Comparison of ENCODE assay signal across 24 cellular contexts in the genomic region with DNA sequence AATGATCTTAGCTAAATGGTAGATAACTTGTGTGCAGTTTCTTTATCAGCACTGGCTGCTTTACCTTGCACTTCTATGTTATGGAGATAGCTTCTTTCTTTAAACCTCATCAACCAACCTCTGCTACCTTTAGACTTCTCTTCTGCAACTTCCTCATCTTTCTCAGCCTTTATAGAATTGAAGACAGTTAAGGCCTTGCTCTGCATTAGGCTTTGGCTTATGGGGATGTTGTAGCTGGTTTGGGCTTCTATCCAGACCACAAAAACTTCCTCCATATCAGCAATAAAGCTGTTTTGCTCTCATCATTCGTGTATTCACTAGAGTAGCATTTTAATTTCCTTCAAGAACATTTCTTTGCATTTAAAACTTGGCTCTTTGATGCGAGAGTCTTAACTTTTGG.
DNase-seq lines count a peak whose midpoint lies in the region; ATAC-seq, FAIRE-seq and TF ChIP-seq lines count a peak whose summit lies in the region.
"Had no signal": no experiment of that assay in that cellular context is flagged by ENCODE, and none has a peak within 500 bp of the region (broad histone marks: within the 10 kb centered on the region; RNA-seq: fewer than 3 reads in every experiment).

No MANE protein-coding gene starts in this region.

- WGBS in pancreas, 2 donors, result 75 to 93% methylated on average over 2 of the region's 2 CpGs

- peak overlapping the region; percentile 41 for H3K27ac Mint-ChIP-seq in activated CD4-positive, alpha-beta memory T cell treated with anti-CD3 and anti-CD28 coated beads, Interleukin-2, amount 10 ng/mL, durations not matched to agents 7 days and 5 days
- no peak overlapping the region for H3K27ac Mint-ChIP-seq in activated CD4-positive, alpha-beta memory T cell treated with anti-CD3 and anti-CD28 coated beads for 36 hours
- H3K27ac Mint-ChIP-seq: neural progenitor cell had no signal

- no peak overlapping the region for H3K4me3 Mint-ChIP-seq in activated CD4-positive, alpha-beta memory T cell treated with anti-CD3 and anti-CD28 coated beads, Interleukin-2, amount 10 ng/mL, durations not matched to agents 7 days and 5 days
- no peak overlapping the region for H3K4me3 Mint-ChIP-seq in activated CD4-positive, alpha-beta memory T cell treated with anti-CD3 and anti-CD28 coated beads for 36 hours
- H3K4me3 Mint-ChIP-seq: neural progenitor cell had no signal

- no peak for TF ChIP-seq POLR2A in NB4 (IDR thresholded peaks at IDR 0.05; ENCODE audit: extremely low read depth, insufficient read length)

- H3K27ac ChIP-seq in pancreas, result no peak overlapping the region
- H3K27ac ChIP-seq: BLaER1, esophagus muscularis mucosa, heart left ventricle, neural progenitor cell had no signal

- in situ Hi-C loops in astrocyte of the cerebellum (cut with HindIII; ENCODE audit: low sequenced_read_pairs), result no loop called here

- FAIRE-seq in pancreas (lab: Jason Lieb, UNC), result no peak

- H3K4me3 ChIP-seq in NB4 (ENCODE audit: low read depth, low read length) (no peak overlapping the region), astrocyte of the cerebellum (ENCODE audit: low read depth, low read length) (no peak overlapping the region), skeletal muscle cell (ENCODE audit: low read depth, low read length) (no peak overlapping the region), pancreas (no peak overlapping the region)
- H3K4me3 ChIP-seq: BLaER1, esophagus muscularis mucosa, heart left ventricle, neural progenitor cell had no signal

- no peaks in the 10 kb centered on the region for H3K27me3 ChIP-seq in pancreas
- H3K27me3 ChIP-seq: BLaER1, esophagus muscularis mucosa, heart left ventricle, neural progenitor cell had no signal

- H3K36me3 ChIP-seq in pancreas, result peaks cover 0 to 10% (median 0%) of the 10 kb centered on the region in 3 donors

- intact Hi-C loops in activated CD4-positive, alpha-beta memory T cell treated with anti-CD3 and anti-CD28 coated beads for 36 hours (cut with micrococcal nuclease), result no loop called here
- intact Hi-C loops in pancreas (cut with DNase I), result no loop called here

- peaks cover 49% of the 10 kb centered on the region for H3K4me1 Mint-ChIP-seq in activated CD4-positive, alpha-beta memory T cell treated with anti-CD3 and anti-CD28 coated beads, Interleukin-2, amount 10 ng/mL, durations not matched to agents 7 days and 5 days
- H3K4me1 Mint-ChIP-seq in activated CD4-positive, alpha-beta memory T cell treated with anti-CD3 and anti-CD28 coated beads for 36 hours (ENCODE audit: low read depth), result peaks cover 17% of the 10 kb centered on the region
- H3K4me1 Mint-ChIP-seq: neural progenitor cell had no signal

- no peak for ATAC-seq in pancreas
- ATAC-seq in HG03039 (IDR thresholded peaks at IDR 0.05; ENCODE audit: unreplicated experiment), result no peak
- ATAC-seq: heart left ventricle, left ventricle myocardium superior had no signal

- H3K36me3 Mint-ChIP-seq in activated CD4-positive, alpha-beta memory T cell treated with anti-CD3 and anti-CD28 coated beads, Interleukin-2, amount 10 ng/mL, durations not matched to agents 7 days and 5 days (ENCODE audit: low read depth), result peaks cover 60% of the 10 kb centered on the region
- H3K36me3 Mint-ChIP-seq in activated CD4-positive, alpha-beta memory T cell treated with anti-CD3 and anti-CD28 coated beads for 36 hours, result peaks cover 57% of the 10 kb centered on the region

- POLR2A ChIA-PET in activated CD4-positive, alpha-beta memory T cell treated with anti-CD3 and anti-CD28 coated beads, Interleukin-2, amount 10 ng/mL, durations not matched to agents 7 days and 5 days (lab: Charles Lee), result interaction anchor here (1.1 to 1.3 kb wide), 2 partner anchors 9 to 26 kb away, joined by 4 read pairs; no protein-coding TSS in a partner anchor
- POLR2A ChIA-PET in activated CD4-positive, alpha-beta memory T cell treated with anti-CD3 and anti-CD28 coated beads for 36 hours (lab: Charles Lee), result no interaction called here

- CTCF ChIA-PET in activated CD4-positive, alpha-beta memory T cell treated with anti-CD3 and anti-CD28 coated beads, Interleukin-2, amount 10 ng/mL, durations not matched to agents 7 days and 5 days (lab: Charles Lee), result interaction anchor here (0.7 to 1.7 kb wide), 6 partner anchors 23 to 50 kb away, joined by 3 to 4 read pairs (median 3); no protein-coding TSS in a partner anchor
- CTCF ChIA-PET in activated CD4-positive, alpha-beta memory T cell treated with anti-CD3 and anti-CD28 coated beads for 36 hours (lab: Charles Lee), result interaction anchor here (1.7 kb wide), 1 partner anchor 25 kb away, joined by 8 read pairs; no protein-coding TSS in a partner anchor

- no peaks in the 10 kb centered on the region for H3K9me3 ChIP-seq in pancreas
- H3K9me3 ChIP-seq: BLaER1, esophagus muscularis mucosa, heart left ventricle had no signal

- TF ChIP-seq CTCF in NB4 (IDR thresholded peaks at IDR 0.05; ENCODE audit: low read depth, low read length) (no peak), astrocyte of the cerebellum (IDR thresholded peaks at IDR 0.05; ENCODE audit: low read depth, low read length, missing control alignments) (no peak), pancreas (IDR thresholded peaks at IDR 0.05) (no peak)

- no peaks in the 10 kb centered on the region for H3K9me3 Mint-ChIP-seq in activated CD4-positive, alpha-beta memory T cell treated with anti-CD3 and anti-CD28 coated beads, Interleukin-2, amount 10 ng/mL, durations not matched to agents 7 days and 5 days
- H3K9me3 Mint-ChIP-seq in activated CD4-positive, alpha-beta memory T cell treated with anti-CD3 and anti-CD28 coated beads for 36 hours, result no peaks in the 10 kb centered on the region
- H3K9me3 Mint-ChIP-seq: neural progenitor cell had no signal

- no peaks in the 10 kb centered on the region for H3K4me1 ChIP-seq in pancreas
- H3K4me1 ChIP-seq: BLaER1, esophagus muscularis mucosa, heart left ventricle, neural progenitor cell had no signal

- no peaks in the 10 kb centered on the region for H3K27me3 Mint-ChIP-seq in activated CD4-positive, alpha-beta memory T cell treated with anti-CD3 and anti-CD28 coated beads, Interleukin-2, amount 10 ng/mL, durations not matched to agents 7 days and 5 days
- no peaks in the 10 kb centered on the region for H3K27me3 Mint-ChIP-seq in activated CD4-positive, alpha-beta memory T cell treated with anti-CD3 and anti-CD28 coated beads for 36 hours

- DNase-seq in activated CD4-positive, alpha-beta memory T cell treated with anti-CD3 and anti-CD28 coated beads, Interleukin-2, amount 10 ng/mL, durations not matched to agents 7 days and 5 days, result no peak
- no peak for DNase-seq in activated CD4-positive, alpha-beta memory T cell treated with anti-CD3 and anti-CD28 coated beads for 36 hours
- DNase-seq in NB4 (ENCODE audit: low read depth) (peak; percentile 13), astrocyte of the cerebellum (ENCODE audit: low read depth) (peak; percentile 39), skeletal muscle cell (ENCODE audit: low read depth) (peak; percentile 7), pancreas (no peak), NCI-H146 (lab: John Stamatoyannopoulos, UW) (no peak)
- DNase-seq: 8988T; activated CD4-positive, CD25-positive, alpha-beta regulatory T cell treated with anti-CD3 and anti-CD28 coated beads, Interleukin-2, amount 50 U/mL, for 72 hours; activated effector memory CD4-positive, alpha-beta T cell treated with Interleukin-2 at 50 U/mL for 16 hours; amniotic stem cell; Calu3; cerebellar nuclear complex; effector CD8-positive, alpha-beta T cell; heart left ventricle; left ventricle myocardium superior; NCI-H1105; NCI-H2107; NCI-H526; SIG-M5 had no signal

Comparison
In these comparisons a context has a peak if more than half of its experiments do, and no peak if none do; other contexts are left out.
1. DNase-seq: peak in NB4 (single experiment), astrocyte of the cerebellum (single experiment) and skeletal muscle cell (single experiment); none in activated CD4-positive, alpha-beta memory T cell treated with anti-CD3 and anti-CD28 coated beads, Interleukin-2, amount 10 ng/mL, durations not matched to agents 7 days and 5 days (single experiment), activated CD4-positive, alpha-beta memory T cell treated with anti-CD3 and anti-CD28 coated beads for 36 hours (single experiment), pancreas (0 of 6) and NCI-H146 (single experiment).